1 cellular context compared by ENCODE assay signal in genomic region chr7:139359366-139360209, GRCh38.
TF ChIP-seq lines count a peak whose summit lies in the region.

Gene LUC7L2 (plus strand): TSS chr7:139359894. CDS start chr7:139360262, 368 bp downstream.

TF ChIP-seq in HepG2, 621 proteins besides CTCF, POLR2A, EP300 and RAD21 (continued from another document and continues in another):
- TF ChIP-seq, protein P1, sequence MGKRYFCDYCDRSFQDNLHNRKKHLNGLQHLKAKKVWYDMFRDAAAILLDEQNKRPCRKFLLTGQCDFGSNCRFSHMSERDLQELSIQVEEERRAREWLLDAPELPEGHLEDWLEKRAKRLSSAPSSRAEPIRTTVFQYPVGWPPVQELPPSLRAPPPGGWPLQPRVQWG (CRISPR knock-in tag; IDR thresholded peaks at IDR 0.05; ENCODE audit: borderline replicate concordance, low read depth): no peak
- peak; percentile 77 for TF ChIP-seq DBP (CRISPR knock-in tag; IDR thresholded peaks at IDR 0.05; ENCODE audit: not compliant biosample characterization)
- TF ChIP-seq FOXK2 (IDR thresholded peaks at IDR 0.05): no peak
- TF ChIP-seq, protein P2, sequence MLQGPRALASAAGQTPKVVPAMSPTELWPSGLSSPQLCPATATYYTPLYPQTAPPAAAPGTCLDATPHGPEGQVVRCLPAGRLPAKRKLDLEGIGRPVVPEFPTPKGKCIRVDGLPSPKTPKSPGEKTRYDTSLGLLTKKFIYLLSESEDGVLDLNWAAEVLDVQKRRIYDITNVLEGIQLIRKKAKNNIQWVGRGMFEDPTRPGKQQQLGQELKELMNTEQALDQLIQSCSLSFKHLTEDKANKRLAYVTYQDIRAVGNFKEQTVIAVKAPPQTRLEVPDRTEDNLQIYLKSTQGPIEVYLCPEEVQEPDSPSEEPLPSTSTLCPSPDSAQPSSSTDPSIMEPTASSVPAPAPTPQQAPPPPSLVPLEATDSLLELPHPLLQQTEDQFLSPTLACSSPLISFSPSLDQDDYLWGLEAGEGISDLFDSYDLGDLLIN (CRISPR knock-in tag; IDR thresholded peaks at IDR 0.05; ENCODE audit: borderline replicate concordance): peak; percentile 93; the same call in 1 of the 2 replicates
- no peak for TF ChIP-seq KLF15 (CRISPR knock-in tag; IDR thresholded peaks at IDR 0.05; ENCODE audit: borderline replicate concordance)
- TF ChIP-seq NFRKB (IDR thresholded peaks at IDR 0.05): no peak
- TF ChIP-seq, protein P3, sequence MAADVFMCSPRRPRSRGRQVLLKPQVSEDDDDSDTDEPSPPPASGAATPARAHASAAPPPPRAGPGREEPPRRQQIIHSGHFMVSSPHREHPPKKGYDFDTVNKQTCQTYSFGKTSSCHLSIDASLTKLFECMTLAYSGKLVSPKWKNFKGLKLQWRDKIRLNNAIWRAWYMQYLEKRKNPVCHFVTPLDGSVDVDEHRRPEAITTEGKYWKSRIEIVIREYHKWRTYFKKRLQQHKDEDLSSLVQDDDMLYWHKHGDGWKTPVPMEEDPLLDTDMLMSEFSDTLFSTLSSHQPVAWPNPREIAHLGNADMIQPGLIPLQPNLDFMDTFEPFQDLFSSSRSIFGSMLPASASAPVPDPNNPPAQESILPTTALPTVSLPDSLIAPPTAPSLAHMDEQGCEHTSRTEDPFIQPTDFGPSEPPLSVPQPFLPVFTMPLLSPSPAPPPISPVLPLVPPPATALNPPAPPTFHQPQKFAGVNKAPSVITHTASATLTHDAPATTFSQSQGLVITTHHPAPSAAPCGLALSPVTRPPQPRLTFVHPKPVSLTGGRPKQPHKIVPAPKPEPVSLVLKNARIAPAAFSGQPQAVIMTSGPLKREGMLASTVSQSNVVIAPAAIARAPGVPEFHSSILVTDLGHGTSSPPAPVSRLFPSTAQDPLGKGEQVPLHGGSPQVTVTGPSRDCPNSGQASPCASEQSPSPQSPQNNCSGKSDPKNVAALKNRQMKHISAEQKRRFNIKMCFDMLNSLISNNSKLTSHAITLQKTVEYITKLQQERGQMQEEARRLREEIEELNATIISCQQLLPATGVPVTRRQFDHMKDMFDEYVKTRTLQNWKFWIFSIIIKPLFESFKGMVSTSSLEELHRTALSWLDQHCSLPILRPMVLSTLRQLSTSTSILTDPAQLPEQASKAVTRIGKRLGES (CRISPR knock-in tag; IDR thresholded peaks at IDR 0.05; ENCODE audit: borderline replicate concordance): no peak; the same call in 1 of the 2 replicates
- no peak for TF ChIP-seq XBP1 (CRISPR knock-in tag; IDR thresholded peaks at IDR 0.05)
- peak; percentile 41; the same call in 1 of the 2 replicates for TF ChIP-seq RFXAP (CRISPR knock-in tag; IDR thresholded peaks at IDR 0.05; ENCODE audit: borderline replicate concordance)
- peak; percentile 53; the same call in 1 of the 2 replicates for TF ChIP-seq CCDC6 (CRISPR knock-in tag; IDR thresholded peaks at IDR 0.05)
- peak; percentile 22 for TF ChIP-seq PCBP1 (IDR thresholded peaks at IDR 0.05; ENCODE audit: borderline replicate concordance, low read depth, low read length)
- TF ChIP-seq ZNF772 (CRISPR knock-in tag; IDR thresholded peaks at IDR 0.05): peak; percentile 29; the same call in 1 of the 2 replicates
- TF ChIP-seq ZNF790 (CRISPR knock-in tag; IDR thresholded peaks at IDR 0.05; ENCODE audit: borderline replicate concordance): no peak
- TF ChIP-seq, protein P4, sequence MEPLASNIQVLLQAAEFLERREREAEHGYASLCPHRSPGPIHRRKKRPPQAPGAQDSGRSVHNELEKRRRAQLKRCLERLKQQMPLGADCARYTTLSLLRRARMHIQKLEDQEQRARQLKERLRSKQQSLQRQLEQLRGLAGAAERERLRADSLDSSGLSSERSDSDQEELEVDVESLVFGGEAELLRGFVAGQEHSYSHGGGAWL (CRISPR knock-in tag; IDR thresholded peaks at IDR 0.05): peak; percentile 71; the same call in 1 of the 2 replicates
- peak; percentile 83 for TF ChIP-seq ZNF280D (CRISPR knock-in tag; IDR thresholded peaks at IDR 0.05)
- peak; percentile 70; the same call in 1 of the 2 replicates for TF ChIP-seq ZNF878 (CRISPR knock-in tag; IDR thresholded peaks at IDR 0.05)
- TF ChIP-seq ZZZ3 (CRISPR knock-in tag; IDR thresholded peaks at IDR 0.05; ENCODE audit: borderline replicate concordance): peak; percentile 22; the same call in 1 of the 2 replicates
- TF ChIP-seq MTF2 (CRISPR knock-in tag; IDR thresholded peaks at IDR 0.05; ENCODE audit: borderline replicate concordance): no peak
- no peak for TF ChIP-seq CHD4 (IDR thresholded peaks at IDR 0.05; ENCODE audit: borderline replicate concordance, low read length)
- no peak for TF ChIP-seq AFF4 (CRISPR knock-in tag; IDR thresholded peaks at IDR 0.05)
- peak; percentile 84 for TF ChIP-seq MYC (CRISPR knock-in tag; IDR thresholded peaks at IDR 0.05; ENCODE audit: borderline replicate concordance)
- TF ChIP-seq SIX4 (CRISPR knock-in tag; IDR thresholded peaks at IDR 0.05): peak; percentile 59; the same call in 1 of the 2 replicates
- peak; percentile 56 for TF ChIP-seq YY1 (IDR thresholded peaks at IDR 0.05; ENCODE audit: insufficient read depth, insufficient replicate concordance, low read depth, low read length)
- TF ChIP-seq ERF (CRISPR knock-in tag; IDR thresholded peaks at IDR 0.05): peak; percentile 83
- TF ChIP-seq SAFB2 (CRISPR knock-in tag; IDR thresholded peaks at IDR 0.05; ENCODE audit: borderline replicate concordance, low read depth): peak; percentile 91; the same call in 1 of the 2 replicates
- TF ChIP-seq MYNN (CRISPR knock-in tag; IDR thresholded peaks at IDR 0.05; ENCODE audit: low read depth): 0 out of 2 replicates have a peak, but pooled peaks have one; percentile 19
- no peak; the same call in 1 of the 2 replicates for TF ChIP-seq STAG1 (CRISPR knock-in tag; IDR thresholded peaks at IDR 0.05)
- TF ChIP-seq, protein P5, sequence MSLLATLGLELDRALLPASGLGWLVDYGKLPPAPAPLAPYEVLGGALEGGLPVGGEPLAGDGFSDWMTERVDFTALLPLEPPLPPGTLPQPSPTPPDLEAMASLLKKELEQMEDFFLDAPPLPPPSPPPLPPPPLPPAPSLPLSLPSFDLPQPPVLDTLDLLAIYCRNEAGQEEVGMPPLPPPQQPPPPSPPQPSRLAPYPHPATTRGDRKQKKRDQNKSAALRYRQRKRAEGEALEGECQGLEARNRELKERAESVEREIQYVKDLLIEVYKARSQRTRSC (CRISPR knock-in tag; IDR thresholded peaks at IDR 0.05; ENCODE audit: low read depth): no peak; the same call in 1 of the 2 replicates
- peak; percentile 49; the same call in 1 of the 2 replicates for TF ChIP-seq ZNF614 (CRISPR knock-in tag; IDR thresholded peaks at IDR 0.05; ENCODE audit: borderline replicate concordance)
- peak; percentile 35 for TF ChIP-seq REPIN1 (CRISPR knock-in tag; IDR thresholded peaks at IDR 0.05; ENCODE audit: borderline replicate concordance, low read depth)
- 0 out of 2 replicates have a peak, but pooled peaks have one; percentile 0 for TF ChIP-seq ZNF629 (CRISPR knock-in tag; conservative IDR thresholded peaks at IDR 0.05)
- peak; percentile 38; the same call in 1 of the 2 replicates for TF ChIP-seq SP140L (CRISPR knock-in tag; IDR thresholded peaks at IDR 0.05; ENCODE audit: borderline replicate concordance)
- TF ChIP-seq CBX5 (CRISPR knock-in tag; IDR thresholded peaks at IDR 0.05; ENCODE audit: borderline replicate concordance): no peak; the same call in 1 of the 2 replicates
- peak; percentile 67; the same call in 1 of the 2 replicates for TF ChIP-seq TBX3 (IDR thresholded peaks at IDR 0.05; ENCODE audit: borderline replicate concordance)
- no peak for TF ChIP-seq MBD4 (IDR thresholded peaks at IDR 0.05; ENCODE audit: borderline replicate concordance, low read length)
- peak; percentile 49; the same call in 1 of the 2 replicates for TF ChIP-seq ZNF569 (CRISPR knock-in tag; IDR thresholded peaks at IDR 0.05; ENCODE audit: borderline replicate concordance)
- peak; percentile 85; the same call in 1 of the 2 replicates for TF ChIP-seq SNAPC2 (CRISPR knock-in tag; IDR thresholded peaks at IDR 0.05)
- peak; percentile 90 for TF ChIP-seq ZSCAN21 (CRISPR knock-in tag; IDR thresholded peaks at IDR 0.05; ENCODE audit: borderline replicate concordance)
- TF ChIP-seq NAIF1 (CRISPR knock-in tag; IDR thresholded peaks at IDR 0.05; ENCODE audit: borderline replicate concordance): peak; percentile 81
- TF ChIP-seq ZNF235 (CRISPR knock-in tag; IDR thresholded peaks at IDR 0.05; ENCODE audit: borderline replicate concordance): 0 out of 2 replicates have a peak, but pooled peaks have one; percentile 5
- no peak; the same call in 1 of the 2 replicates for TF ChIP-seq KDM4B (CRISPR knock-in tag; IDR thresholded peaks at IDR 0.05)
- peak; percentile 43; the same call in 1 of the 2 replicates for TF ChIP-seq ZNF124 (CRISPR knock-in tag; IDR thresholded peaks at IDR 0.05)
- TF ChIP-seq ZFY (CRISPR knock-in tag; IDR thresholded peaks at IDR 0.05): peak; percentile 88
- TF ChIP-seq EEA1 (CRISPR knock-in tag; IDR thresholded peaks at IDR 0.05; ENCODE audit: borderline replicate concordance): no peak
- no peak for TF ChIP-seq TCF12 (IDR thresholded peaks at IDR 0.05)
- no peak for TF ChIP-seq TCF12 (CRISPR knock-in tag; IDR thresholded peaks at IDR 0.05)
- TF ChIP-seq ZSCAN31 (CRISPR knock-in tag; IDR thresholded peaks at IDR 0.05; ENCODE audit: low read depth): no peak; the same call in 1 of the 2 replicates
- no peak; the same call in none of the 2 replicates for TF ChIP-seq ZNF205 (CRISPR knock-in tag; IDR thresholded peaks at IDR 0.05)
- peak; percentile 71; the same call in 1 of the 2 replicates for TF ChIP-seq ZNF841 (CRISPR knock-in tag; IDR thresholded peaks at IDR 0.05; ENCODE audit: borderline replicate concordance)
- TF ChIP-seq, protein P6, sequence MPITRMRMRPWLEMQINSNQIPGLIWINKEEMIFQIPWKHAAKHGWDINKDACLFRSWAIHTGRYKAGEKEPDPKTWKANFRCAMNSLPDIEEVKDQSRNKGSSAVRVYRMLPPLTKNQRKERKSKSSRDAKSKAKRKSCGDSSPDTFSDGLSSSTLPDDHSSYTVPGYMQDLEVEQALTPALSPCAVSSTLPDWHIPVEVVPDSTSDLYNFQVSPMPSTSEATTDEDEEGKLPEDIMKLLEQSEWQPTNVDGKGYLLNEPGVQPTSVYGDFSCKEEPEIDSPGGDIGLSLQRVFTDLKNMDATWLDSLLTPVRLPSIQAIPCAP (CRISPR knock-in tag; IDR thresholded peaks at IDR 0.05; ENCODE audit: low read depth): peak; percentile 47; the same call in 1 of the 2 replicates
- TF ChIP-seq ZNF777 (CRISPR knock-in tag; IDR thresholded peaks at IDR 0.05): peak; percentile 49; the same call in 1 of the 2 replicates
- TF ChIP-seq ZFP1 (CRISPR knock-in tag; IDR thresholded peaks at IDR 0.05): peak; percentile 71; the same call in 1 of the 2 replicates
